ENCODE assay signal across 8 cellular contexts in genomic region chr1:66533804-66534745, GRCh38. TPM values are rescaled to one million over a fixed set of nuclear protein-coding genes. Genes with fewer than 3 reads are reported as not detected.
DNase-seq lines count a peak whose midpoint lies in the region; TF ChIP-seq lines count a peak whose summit lies in the region.

Gene SGIP1, plus strand, starts transcription at chr1:66534153. Its CDS starts 206 bp downstream, at chr1:66534359.

- CTCF ChIA-PET in CD8-positive, alpha-beta memory T cell (lab: Charles Lee), result no interaction called here

- H3K36me3 ChIP-seq in CD8-positive, alpha-beta memory T cell (ENCODE audit: insufficient read depth, low read length), result no peaks in the 10 kb centered on the region
- no peaks in the 10 kb centered on the region for H3K36me3 ChIP-seq in prostate gland

- 21% methylated on average over 25 of the region's 25 CpGs for WGBS in prostate gland

- TF ChIP-seq CTCF in prostate gland (IDR thresholded peaks at IDR 0.05), result no peak

- H3K9me3 ChIP-seq in CD8-positive, alpha-beta memory T cell (ENCODE audit: low read length), result no peaks in the 10 kb centered on the region
- H3K9me3 ChIP-seq in prostate gland, result no peaks in the 10 kb centered on the region

- H3K4me1 Mint-ChIP-seq in CD8-positive, alpha-beta memory T cell, result peaks cover 5 to 15% (median 5%) of the 10 kb centered on the region in 3 donors

- peaks cover 20 to 68% of the 10 kb centered on the region in 2 donors for H3K27me3 Mint-ChIP-seq in CD8-positive, alpha-beta memory T cell

- H3K9me3 Mint-ChIP-seq in CD8-positive, alpha-beta memory T cell, result peaks cover 0 to 2% (median 0%) of the 10 kb centered on the region in 5 donors

- H3K4me1 ChIP-seq in CD8-positive, alpha-beta memory T cell (ENCODE audit: insufficient read depth, low read length), result no peaks in the 10 kb centered on the region
- H3K4me1 ChIP-seq in prostate gland (replicated peaks), result no peaks in the 10 kb centered on the region

- no peaks in the 10 kb centered on the region for H3K27me3 ChIP-seq in CD8-positive, alpha-beta memory T cell (ENCODE audit: insufficient read depth, low read length, poor library complexity, severe bottlenecking)
- no peaks in the 10 kb centered on the region for H3K27me3 ChIP-seq in prostate gland (replicated peaks; ENCODE audit: insufficient read depth)

- no peak for TF ChIP-seq POLR2A in prostate gland (IDR thresholded peaks at IDR 0.05)

- peak in 1 of 5 donors; percentile 6 for DNase-seq in CD8-positive, alpha-beta memory T cell
- DNase-seq in NCI-H187 treated with DMSO at 0.1 percent for 48 hours (lab: John Stamatoyannopoulos, UW), result peak; percentile 39
- peak; percentile 68 for DNase-seq in brain pericyte (ENCODE audit: low read depth, low spot score)
- DNase-seq in iPS DF 4.7 (ENCODE audit: extremely low read depth, low spot score), result peak; percentile 49
- DNase-seq in prostate gland (ENCODE audit: low spot score), result no peak
- no peak for DNase-seq in cortex of kidney (lab: John Stamatoyannopoulos, UW)
- no peak for DNase-seq in NCI-H2171 (lab: John Stamatoyannopoulos, UW)
- DNase-seq in NK-92 (lab: John Stamatoyannopoulos, UW; ENCODE audit: unreplicated experiment), result no peak

- no peak within 1 kb of the TSS for H3K4me3 ChIP-seq in CD8-positive, alpha-beta memory T cell (ENCODE audit: low read length)
- peak within 1 kb of the TSS; percentile 4 to 23 for H3K4me3 ChIP-seq in prostate gland

- peak within 1 kb of the TSS in 2 of 8 donors; percentile 59 to 94 for H3K27ac Mint-ChIP-seq in CD8-positive, alpha-beta memory T cell

- no peaks in the 10 kb centered on the region for H3K36me3 Mint-ChIP-seq in CD8-positive, alpha-beta memory T cell

- POLR2A ChIA-PET in CD8-positive, alpha-beta memory T cell (lab: Charles Lee), result no interaction called here

- H3K4me3 Mint-ChIP-seq in CD8-positive, alpha-beta memory T cell, result peak within 1 kb of the TSS in 6 of 7 donors; percentile 35 to 74 (median 63)

- intact Hi-C loops in prostate gland (cut with DNase I), result no loop called here

- H3K27ac ChIP-seq in CD8-positive, alpha-beta memory T cell (ENCODE audit: low read depth, low read length), result no peak within 1 kb of the TSS
- peak within 1 kb of the TSS; percentile 33 to 58 for H3K27ac ChIP-seq in prostate gland

RNA-seq across cellular contexts. Expression of gene SGIP1, which starts in this region (rescaled TPM):
- not detected for total RNA-seq in CD8-positive, alpha-beta memory T cell
- polyA plus RNA-seq in CD8-positive, alpha-beta memory T cell, result not detected
- 10 to 100 TPM in 1 of 2 donors, under 1 TPM in 1; 0.59 to 38.4 TPM for total RNA-seq in prostate gland

Comparison
In these comparisons a context has a peak if more than half of its experiments do, and no peak if none do; other contexts are left out.
1. DNase-seq: peak in NCI-H187 treated with DMSO at 0.1 percent for 48 hours (single experiment), brain pericyte (single experiment) and iPS DF 4.7 (single experiment); none in prostate gland (single experiment), cortex of kidney (single experiment), NCI-H2171 (single experiment) and NK-92 (single experiment).